In genomic region chr19:31834070-31834469, GRCh38 we compare ENCODE assay signal across 26 cellular contexts.
"Had no signal": no experiment of that assay in that cellular context is flagged by ENCODE, and none has a peak within 500 bp of the region (broad histone marks: within the 10 kb centered on the region; RNA-seq: fewer than 3 reads in every experiment).

No MANE protein-coding gene starts in this region.

- H3K36me3 ChIP-seq: colonic mucosa, esophagus muscularis mucosa, esophagus squamous epithelium, gastrocnemius medialis, gastroesophageal sphincter, heart left ventricle, heart right ventricle had no signal

- H3K4me1 ChIP-seq: colonic mucosa, esophagus muscularis mucosa, esophagus squamous epithelium, foreskin keratinocyte, gastrocnemius medialis, gastroesophageal sphincter, heart left ventricle, heart right ventricle had no signal

- H3K27ac ChIP-seq: colonic mucosa, coronary artery, dorsolateral prefrontal cortex, epithelial cell of prostate, esophagus muscularis mucosa, esophagus squamous epithelium, foreskin keratinocyte, gastrocnemius medialis, gastroesophageal sphincter, heart left ventricle, heart right ventricle had no signal

- H3K9me3 ChIP-seq: colonic mucosa, gastrocnemius medialis had no signal

- DNase-seq: colonic mucosa; cortex of kidney; dorsolateral prefrontal cortex; effector CD4-positive, alpha-beta T cell; effector CD8-positive, alpha-beta T cell; effector memory CD4-positive, alpha-beta T cell; effector memory CD8-positive, alpha-beta T cell; endodermal cell; erythroblast; esophagus squamous epithelium; foreskin fibroblast; foreskin keratinocyte; foreskin melanocyte; gastrocnemius medialis; glutamatergic neuron; head of caudate nucleus; heart left ventricle; heart right ventricle had no signal

- H3K4me3 ChIP-seq: colonic mucosa, coronary artery, dorsolateral prefrontal cortex, esophagus muscularis mucosa, esophagus squamous epithelium, gastrocnemius medialis, gastroesophageal sphincter, heart left ventricle, heart right ventricle had no signal

- FAIRE-seq: colon, endometrium, endothelial cell of umbilical vein, frontal cortex had no signal
